ENCODE assay signal across 1 cellular context in genomic region chr3:123890991-123891390, GRCh38. TPM values are rescaled to one million over a fixed set of nuclear protein-coding genes. Genes with fewer than 3 reads are reported as not detected.
"Had no signal": no experiment of that assay in that cellular context is flagged by ENCODE, and none has a peak within 500 bp of the region (broad histone marks: within the 10 kb centered on the region; RNA-seq: fewer than 3 reads in every experiment).

No MANE protein-coding gene starts in this region.

RNA-seq across cellular contexts. Expression of gene MYLK, which starts 6.9 kb away (rescaled TPM):
- total RNA-seq: OCI-LY7 had no signal
